In genomic region chr7:99504281-99504602, GRCh38 we compare ENCODE assay signal across 7 cellular contexts. TPM values are rescaled to one million over a fixed set of nuclear protein-coding genes. Genes with fewer than 3 reads are reported as not detected.
DNase-seq lines count a peak whose midpoint lies in the region; ATAC-seq, FAIRE-seq and TF ChIP-seq lines count a peak whose summit lies in the region.

No MANE protein-coding gene starts in this region.

- peak overlapping the region; percentile 95 for H3K4me3 ChIP-seq in HL-60 (replicated peaks; ENCODE audit: insufficient read depth, low read length)
- peak overlapping the region; percentile 75 to 94 for H3K4me3 ChIP-seq in ascending aorta
- peak overlapping the region; percentile 84 to 95 (median 90) for H3K4me3 ChIP-seq in keratinocyte (ENCODE audit: control insufficient read depth in 2 of 3, extremely low read depth in 1 of 3, insufficient read depth in 2 of 3, low read depth in 1 of 3, low read length in 3 of 3)
- H3K4me3 ChIP-seq in thyroid gland (replicated peaks in 1 of 3) = peak overlapping the region; percentile 52 to 83 (median 55)

- TF ChIP-seq CTCF in HL-60 (IDR thresholded peaks at IDR 0.05; ENCODE audit: insufficient read depth, low read length) (no peak), ascending aorta (IDR thresholded peaks at IDR 0.05) (no peak), keratinocyte (optimal IDR thresholded peaks at IDR 0.05 in 1 of 3, IDR thresholded peaks at IDR 0.05 in 1 of 3, conservative IDR thresholded peaks at IDR 0.05 in 1 of 3; ENCODE audit: extremely low read depth in 1 of 3, insufficient read depth in 2 of 3, low read length in 3 of 3) (no peak), thyroid gland (IDR thresholded peaks at IDR 0.05) (no peak)

- no peak for ATAC-seq in HG03108 (IDR thresholded peaks at IDR 0.05; ENCODE audit: unreplicated experiment)

- DNase-seq in ELF-1 (ENCODE audit: low read depth, low spot score) (peak; percentile 99), HL-60 (ENCODE audit: low read depth in 1 of 2, low spot score in 1 of 2) (peak in 1 of 2 experiments; percentile 86), ascending aorta (ENCODE audit: low spot score in 2 of 2) (peak in 1 of 2 donors; percentile 90), keratinocyte (ENCODE audit: low read depth, low spot score) (peak; percentile 62), thyroid gland (no peak), OCI-M1 (lab: John Stamatoyannopoulos, UW) (no peak)

- H3K9me3 ChIP-seq in ascending aorta = no peaks in the 10 kb centered on the region
- no peaks in the 10 kb centered on the region for H3K9me3 ChIP-seq in keratinocyte (ENCODE audit: control insufficient read depth, low read depth, low read length)
- H3K9me3 ChIP-seq in thyroid gland = no peaks in the 10 kb centered on the region

- peak overlapping the region; percentile 95 for H3K27ac ChIP-seq in HL-60 (replicated peaks)
- peak overlapping the region; percentile 83 to 97 for H3K27ac ChIP-seq in ascending aorta
- H3K27ac ChIP-seq in keratinocyte (ENCODE audit: control insufficient read depth, insufficient read depth, low read length) = peak overlapping the region; percentile 73
- H3K27ac ChIP-seq in thyroid gland = peak overlapping the region; percentile 73 to 91 (median 87)

- intact Hi-C loops in ascending aorta (cut with DNase I) = loop anchor here (1.0 to 10.0 kb wide), 3 partner anchors 32 to 1219 kb away; partner anchors contain the start of genes BRI3, FAM200A and ZNF789
- intact Hi-C loops in thyroid gland (cut with DNase I) = no loop called here

- H3K9ac ChIP-seq in keratinocyte (ENCODE audit: control insufficient read depth, extremely low read depth, insufficient read depth, low read length) = peak overlapping the region; percentile 81

- H3K79me2 ChIP-seq in keratinocyte (ENCODE audit: control insufficient read depth, insufficient read depth, low read length) = peaks cover 48% of the 10 kb centered on the region

- H3K27me3 ChIP-seq in HL-60 (ENCODE audit: insufficient read depth, poor library complexity, severe bottlenecking) = no peaks in the 10 kb centered on the region
- H3K27me3 ChIP-seq in ascending aorta = no peaks in the 10 kb centered on the region
- no peaks in the 10 kb centered on the region for H3K27me3 ChIP-seq in keratinocyte (ENCODE audit: control insufficient read depth, extremely low read depth, insufficient read depth, low read length)
- no peaks in the 10 kb centered on the region for H3K27me3 ChIP-seq in thyroid gland

- H3K4me1 ChIP-seq in ascending aorta (peaks cover 9 to 28% of the 10 kb centered on the region in 2 donors), keratinocyte (ENCODE audit: control insufficient read depth, extremely low read depth, insufficient read depth, low read length) (peaks cover 20% of the 10 kb centered on the region), thyroid gland (peaks cover 22 to 23% of the 10 kb centered on the region in 2 donors)

- dilution Hi-C loops in keratinocyte (cut with MboI; ENCODE audit: extremely low pct_ligation_motif_present, low sequenced_read_pairs) = no loop called here

- H3K36me3 ChIP-seq in ascending aorta = no peaks in the 10 kb centered on the region
- H3K36me3 ChIP-seq in keratinocyte (ENCODE audit: control insufficient read depth in 2 of 2, extremely low read depth in 1 of 2, insufficient read depth in 2 of 2, low read length in 2 of 2) = peaks cover 0 to 1% of the 10 kb centered on the region in 2 experiments
- no peaks in the 10 kb centered on the region for H3K36me3 ChIP-seq in thyroid gland

- FAIRE-seq in keratinocyte (lab: Jason Lieb, UNC) = no peak

- H3K9me1 ChIP-seq in keratinocyte (ENCODE audit: control insufficient read depth, extremely low read depth, insufficient read depth, low read length) = no peaks in the 10 kb centered on the region

- 14% methylated on average over 12 of the region's 19 CpGs; no CpG with 5 or more reads in 1 of the 2 donors for WGBS in thyroid gland, 2 donors

- peak overlapping the region; percentile 83 for H2AFZ ChIP-seq in keratinocyte (ENCODE audit: control insufficient read depth, low read length)

- H4K20me1 ChIP-seq in keratinocyte (ENCODE audit: control insufficient read depth, extremely low read depth, insufficient read depth, low read length) = no peaks in the 10 kb centered on the region

- no peak for TF ChIP-seq POLR2A in thyroid gland (IDR thresholded peaks at IDR 0.05)

- H3K4me2 ChIP-seq in keratinocyte (ENCODE audit: control insufficient read depth, extremely low read depth, insufficient read depth, low read depth, low read length) = peak overlapping the region; percentile 75

RNA-seq across cellular contexts. Expression of gene ZKSCAN5, which starts 0.2 kb away (rescaled TPM):
- total RNA-seq in ascending aorta (4.4 TPM), thyroid gland (10 to 100 TPM in 2 of 4 donors, 1 to 10 TPM in 2; 8.7 to 14.1 (median 9.7) TPM)
- 7.4 to 8.4 TPM (median 8.4 TPM) in 3 replicates for polyA plus RNA-seq in keratinocyte
- polyA plus RNA-seq in keratinocyte (2011; ENCODE audit: low read depth) = 6.5 TPM
- 5.7 and 8.2 TPM in 2 replicates for polyA plus RNA-seq in keratinocyte (2011; cell fraction: cytosol; rRNA removed)
- 10.1 and 10.5 TPM in 2 replicates for polyA plus RNA-seq in keratinocyte (2011; cell fraction: nucleus; rRNA removed)
- polyA plus RNA-seq in keratinocyte (2012; ENCODE audit: low replicate concordance) = 5.1 and 8.1 TPM in 2 replicates
- 7.1 to 17.9 TPM (median 11.3 TPM) in 3 replicates for polyA minus RNA-seq in keratinocyte
- polyA minus RNA-seq in keratinocyte (2011; cell fraction: cytosol; rRNA and poly(A)+ RNA removed) = 11.3 TPM
- 7.5 and 14.9 TPM in 2 replicates for polyA minus RNA-seq in keratinocyte (2011; cell fraction: nucleus; rRNA and poly(A)+ RNA removed)

RNA-seq across cellular contexts. Expression of gene ZNF394, which starts 4.2 kb away (rescaled TPM):
- total RNA-seq in ascending aorta = 25.7 TPM
- 9.1 to 10.4 TPM (median 10.1 TPM) in 3 replicates for polyA plus RNA-seq in keratinocyte
- polyA plus RNA-seq in keratinocyte (2011; ENCODE audit: low read depth) = 8.7 TPM
- polyA plus RNA-seq in keratinocyte (2011; cell fraction: cytosol; rRNA removed) = 7.5 and 9.2 TPM in 2 replicates
- 14.2 and 14.8 TPM in 2 replicates for polyA plus RNA-seq in keratinocyte (2011; cell fraction: nucleus; rRNA removed)
- 11.6 and 15.2 TPM in 2 replicates for polyA plus RNA-seq in keratinocyte (2012; ENCODE audit: low replicate concordance)
- 7.2 to 15.1 TPM (median 9.7 TPM) in 3 replicates for polyA minus RNA-seq in keratinocyte
- polyA minus RNA-seq in keratinocyte (2011; cell fraction: cytosol; rRNA and poly(A)+ RNA removed) = 10.6 TPM
- 7.5 and 14.6 TPM in 2 replicates for polyA minus RNA-seq in keratinocyte (2011; cell fraction: nucleus; rRNA and poly(A)+ RNA removed)
- total RNA-seq in thyroid gland = 10 to 100 TPM; 39.5 to 61.4 (median 46.1) TPM

RNA-seq across cellular contexts. Expression of gene ZNF789, which starts 31.6 kb away (rescaled TPM):
- total RNA-seq in ascending aorta = 4.2 TPM
- polyA plus RNA-seq in keratinocyte = 5.4 to 17.5 TPM (median 14.7 TPM) in 3 replicates
- 1.6 TPM for polyA plus RNA-seq in keratinocyte (2011; ENCODE audit: low read depth)
- polyA plus RNA-seq in keratinocyte (2011; cell fraction: cytosol; rRNA removed) = 2.9 and 3.9 TPM in 2 replicates
- 44.2 and 44.6 TPM in 2 replicates for polyA plus RNA-seq in keratinocyte (2011; cell fraction: nucleus; rRNA removed)
- polyA plus RNA-seq in keratinocyte (2012; ENCODE audit: low replicate concordance) = 3.9 and 5.5 TPM in 2 replicates
- 1.4 to 12.4 TPM (median 4.5 TPM) in 3 replicates for polyA minus RNA-seq in keratinocyte
- polyA minus RNA-seq in keratinocyte (2011; cell fraction: cytosol; rRNA and poly(A)+ RNA removed) = 2.7 TPM
- 5.9 and 13.3 TPM in 2 replicates for polyA minus RNA-seq in keratinocyte (2011; cell fraction: nucleus; rRNA and poly(A)+ RNA removed)
- total RNA-seq in thyroid gland = 10 to 100 TPM in 3 of 4 donors, 1 to 10 TPM in 1; 9.8 to 14.5 (median 11.4) TPM

RNA-seq across cellular contexts. Expression of gene ATP5MF, which starts 38.3 kb away (rescaled TPM):
- total RNA-seq in ascending aorta = 893 TPM
- polyA plus RNA-seq in keratinocyte = 741 to 2,588 TPM (median 871 TPM) in 3 replicates
- polyA plus RNA-seq in keratinocyte (2011; ENCODE audit: low read depth) = 128 TPM
- 1,552 and 1,989 TPM in 2 replicates for polyA plus RNA-seq in keratinocyte (2011; cell fraction: cytosol; rRNA removed)
- polyA plus RNA-seq in keratinocyte (2011; cell fraction: nucleus; rRNA removed) = 744 and 983 TPM in 2 replicates
- polyA plus RNA-seq in keratinocyte (2012; ENCODE audit: low replicate concordance) = 1,153 and 1,318 TPM in 2 replicates
- 70.7 to 409 TPM (median 281 TPM) in 3 replicates for polyA minus RNA-seq in keratinocyte
- polyA minus RNA-seq in keratinocyte (2011; cell fraction: cytosol; rRNA and poly(A)+ RNA removed) = 256 TPM
- 59.6 and 99.4 TPM in 2 replicates for polyA minus RNA-seq in keratinocyte (2011; cell fraction: nucleus; rRNA and poly(A)+ RNA removed)
- total RNA-seq in thyroid gland = 1,000 to 10,000 TPM in 1 of 4 donors, 100 to 1,000 TPM in 3; 160 to 1,370 (median 678) TPM

RNA-seq across cellular contexts. Expression of gene FAM200A, which starts 47.7 kb away (rescaled TPM):
- total RNA-seq in ascending aorta (0.64 TPM), thyroid gland (10 to 100 TPM in 1 of 4 donors, 1 to 10 TPM in 3; 4.4 to 10.6 (median 7.4) TPM)
- polyA plus RNA-seq in keratinocyte = 5.5 to 7.6 TPM (median 5.7 TPM) in 3 replicates
- 2.0 TPM for polyA plus RNA-seq in keratinocyte (2011; ENCODE audit: low read depth)
- 4.8 and 7.8 TPM in 2 replicates for polyA plus RNA-seq in keratinocyte (2011; cell fraction: cytosol; rRNA removed)
- polyA plus RNA-seq in keratinocyte (2011; cell fraction: nucleus; rRNA removed) = 4.6 and 6.6 TPM in 2 replicates
- polyA plus RNA-seq in keratinocyte (2012; ENCODE audit: low replicate concordance) = 3.4 and 4.1 TPM in 2 replicates
- 0.82 to 3.7 TPM (median 1.2 TPM) in 3 replicates for polyA minus RNA-seq in keratinocyte
- polyA minus RNA-seq in keratinocyte (2011; cell fraction: cytosol; rRNA and poly(A)+ RNA removed) = 3.6 TPM
- polyA minus RNA-seq in keratinocyte (2011; cell fraction: nucleus; rRNA and poly(A)+ RNA removed) = 3.2 and 5.5 TPM in 2 replicates

Comparison
In these comparisons a context has a peak if more than half of its experiments do, and no peak if none do; other contexts are left out.
1. DNase-seq: peak in ELF-1 (single experiment) and keratinocyte (single experiment); none in thyroid gland (0 of 2) and OCI-M1 (single experiment).
2. Peak in every context shown above with its lines, with median percentiles within 50 percentile points of each other: H3K27ac ChIP-seq and H3K4me3 ChIP-seq.